Comparison of ENCODE assay signal across 22 cellular contexts in genomic region chr4:139164731-139165130, GRCh38. TPM values are rescaled to one million over a fixed set of nuclear protein-coding genes. Genes with fewer than 3 reads are reported as not detected.
DNase-seq lines count a peak whose midpoint lies in the region; ATAC-seq, FAIRE-seq and TF ChIP-seq lines count a peak whose summit lies in the region.
"Had no signal": no experiment of that assay in that cellular context is flagged by ENCODE, and none has a peak within 500 bp of the region (broad histone marks: within the 10 kb centered on the region; RNA-seq: fewer than 3 reads in every experiment).

No MANE protein-coding gene starts in this region.

- peaks cover 47% of the 10 kb centered on the region for H3K4me1 Mint-ChIP-seq in GM23338

- peaks cover 10% of the 10 kb centered on the region for H3F3A ChIP-seq in GM23338 (replicated peaks; ENCODE audit: low read depth)

- no peak overlapping the region for H3K27ac Mint-ChIP-seq in GM23338
- H3K27ac Mint-ChIP-seq: CD4-positive, alpha-beta T cell had no signal

- H3K14ac ChIP-seq in H1 (ENCODE audit: insufficient read length), result no peak overlapping the region

- peaks cover 90% of the 10 kb centered on the region for H3K79me2 ChIP-seq in GM23338 (replicated peaks; ENCODE audit: insufficient read depth)
- peaks cover 3 to 80% of the 10 kb centered on the region in 2 experiments for H3K79me2 ChIP-seq in H1 (ENCODE audit: control insufficient read depth in 1 of 2, insufficient read depth in 2 of 2, low read length in 2 of 2)
- H3K79me2 ChIP-seq in hepatocyte, result peaks cover 87% of the 10 kb centered on the region

- H3K9me3 ChIP-seq in SK-N-MC (ENCODE audit: low read depth, low read length), result no peaks in the 10 kb centered on the region
- no peaks in the 10 kb centered on the region for H3K9me3 ChIP-seq in H1 (ENCODE audit: insufficient read depth in 2 of 2, low read depth in 1 of 2, low read length in 1 of 2)
- no peaks in the 10 kb centered on the region for H3K9me3 ChIP-seq in hepatocyte (ENCODE audit: low read depth)
- H3K9me3 ChIP-seq: A549, Caco-2 had no signal

- H3K4me2 ChIP-seq in GM23338 (no peak overlapping the region), H1 (ENCODE audit: insufficient read depth in 1 of 2, low read depth in 2 of 2, low read length in 2 of 2) (no peak overlapping the region), hepatocyte (no peak overlapping the region)
- H3K4me2 ChIP-seq: A549 had no signal

- H3K27me3 Mint-ChIP-seq in GM23338 (ENCODE audit: insufficient read depth, low read depth, poor library complexity), result no peaks in the 10 kb centered on the region
- H3K27me3 Mint-ChIP-seq: CD4-positive, alpha-beta T cell had no signal

- WGBS in H1 (ENCODE audit: extremely low coverage in 1 of 2, insufficient coverage in 1 of 2, insufficient read length in 1 of 2, insufficient replicate concordance in 2 of 2, low coverage in 1 of 2, low lambda C conversion rate in 2 of 2, missing lambda C conversion rate in 1 of 2), 2 experiments, result 100% methylated on average over 1 of the region's 1 CpG; no CpG with 5 or more reads in 1 of the 2 experiments
- 81% methylated on average over 1 of the region's 1 CpG for WGBS in hepatocyte (ENCODE audit: low lambda C conversion rate, missing lambda C conversion rate)

- no peak for TF ChIP-seq RAD21 in H1 (IDR thresholded peaks at IDR 0.05 in 1 of 2, conservative IDR thresholded peaks at IDR 0.05 in 1 of 2; ENCODE audit: low read depth in 2 of 2, low read length in 2 of 2)

- CTCF ChIA-PET in H1 (lab: Charles Lee; ENCODE audit: partially characterized antibody), result interaction anchor here (1.5 to 3.7 kb wide), 3 partner anchors 7 to 66 kb away, joined by 3 to 68 read pairs (median 9); no protein-coding TSS in a partner anchor
- CTCF ChIA-PET in GM10248 (lab: Yijun Ruan, JAX), result interaction anchor here (1.3 to 1.8 kb wide), 3 partner anchors 11 to 68 kb away, joined by 3 to 6 read pairs (median 3); no protein-coding TSS in a partner anchor

- TF ChIP-seq POLR2A in H1 (IDR thresholded peaks at IDR 0.05; ENCODE audit: control extremely low read depth in 1 of 2, low read depth in 2 of 2, low read length in 2 of 2), result no peak

- H3K79me1 ChIP-seq in H1 (ENCODE audit: low read depth, low read length), result peaks cover 3% of the 10 kb centered on the region; the same call in 1 of the 2 replicates

- H3K4me3 ChIP-seq in GM23338, result no peak overlapping the region
- no peak overlapping the region for H3K4me3 ChIP-seq in SK-N-MC
- H3K4me3 ChIP-seq in H1 (ENCODE audit: extremely low read depth in 1 of 4, insufficient read depth in 2 of 4, low read depth in 3 of 4, low read length in 4 of 4), result no peak overlapping the region
- no peak overlapping the region for H3K4me3 ChIP-seq in hepatocyte
- H3K4me3 ChIP-seq: A549, GM12878, GM23248 had no signal

- no peaks in the 10 kb centered on the region for H3K9me2 ChIP-seq in GM23338 (ENCODE audit: insufficient read depth)
- no peaks in the 10 kb centered on the region for H3K9me2 ChIP-seq in hepatocyte (replicated peaks; ENCODE audit: insufficient read depth)

- DNase-seq in GM23338 (ENCODE audit: low spot score) (no peak), SK-N-MC (ENCODE audit: low read depth, low spot score) (no peak), H1 (ENCODE audit: low read depth in 1 of 2, low spot score in 2 of 2) (no peak), lung microvascular endothelial cell (ENCODE audit: low read depth in 2 of 2) (peak; percentile 44 to 65), GM10248 (ENCODE audit: extremely low spot score) (no peak), hepatocyte (ENCODE audit: low spot score) (no peak)
- DNase-seq: AML-193; Caco-2; CD4-positive, alpha-beta T cell; DMS153; DMS79 treated with DMSO at 0.1 percent for 48 hours; GF-D8; GM23248; H7; IMR-90; KBM-7 had no signal

- H2BK5ac ChIP-seq in H1 (ENCODE audit: low read depth, low read length), result no peak overlapping the region

- H4K8ac ChIP-seq in H1 (ENCODE audit: extremely low read depth, insufficient read depth, low read length), result no peak overlapping the region

- no peak overlapping the region for H2BK12ac ChIP-seq in H1 (ENCODE audit: low read depth, low read length)

- H3K36me3 ChIP-seq in GM23338 (ENCODE audit: insufficient read depth) (no peaks in the 10 kb centered on the region), SK-N-MC (ENCODE audit: insufficient read depth, low read length) (no peaks in the 10 kb centered on the region), H1 (ENCODE audit: control insufficient read depth in 2 of 4, insufficient read depth in 4 of 4, low read length in 3 of 4) (no peaks in the 10 kb centered on the region), hepatocyte (replicated peaks; ENCODE audit: insufficient read depth, low read depth) (no peaks in the 10 kb centered on the region)

- no peak overlapping the region for H2BK20ac ChIP-seq in H1 (ENCODE audit: low read length)

- H4K5ac ChIP-seq in H1 (ENCODE audit: insufficient read length, low read depth, low read length), result no peak overlapping the region

- peak overlapping the region; percentile 48 for H3K27ac ChIP-seq in GM23338 (ENCODE audit: low read depth)
- H3K27ac ChIP-seq in SK-N-MC, result peak overlapping the region; percentile 49; the same call in 1 of the 2 replicates
- no peak overlapping the region for H3K27ac ChIP-seq in H1 (ENCODE audit: low read depth, low read length)
- no peak overlapping the region for H3K27ac ChIP-seq in hepatocyte
- H3K27ac ChIP-seq: 22Rv1, A549, C4-2B, GM23248 had no signal

- H2BK15ac ChIP-seq in H1 (ENCODE audit: low read length), result no peak overlapping the region

- H3K27me3 ChIP-seq in GM23338 (ENCODE audit: insufficient read depth) (no peaks in the 10 kb centered on the region), H1 (replicated peaks in 1 of 4; ENCODE audit: control insufficient read depth in 3 of 4, extremely low read depth in 1 of 4, insufficient read depth in 3 of 4, low read length in 3 of 4) (no peaks in the 10 kb centered on the region), hepatocyte (no peaks in the 10 kb centered on the region)

- H2AFZ ChIP-seq in GM23338 (no peak overlapping the region), H1 (ENCODE audit: low read length) (no peak overlapping the region), hepatocyte (no peak overlapping the region)
- H2AFZ ChIP-seq: GM23248 had no signal

- no peak for TF ChIP-seq CTCF in GM23338 (conservative IDR thresholded peaks at IDR 0.05; ENCODE audit: low read depth in 2 of 2)
- TF ChIP-seq CTCF in H1 (IDR thresholded peaks at IDR 0.05; ENCODE audit: control extremely low read depth in 1 of 3, insufficient read depth in 1 of 3, low read depth in 1 of 3, low read length in 3 of 3), result no peak
- TF ChIP-seq CTCF in GM10248 (IDR thresholded peaks at IDR 0.05; ENCODE audit: control extremely low read depth, extremely low read depth, low read depth, missing control alignments), result no peak
- TF ChIP-seq CTCF in hepatocyte (IDR thresholded peaks at IDR 0.05; ENCODE audit: poor library complexity), result no peak

- ATAC-seq in GM23338 (no peak), HG02938 (IDR thresholded peaks at IDR 0.05; ENCODE audit: unreplicated experiment) (no peak)
- ATAC-seq: A549, GM12878 had no signal

- no peaks in the 10 kb centered on the region for H3K23me2 ChIP-seq in H1 (ENCODE audit: low read depth, low read length)

- no peak overlapping the region for H3K56ac ChIP-seq in H1 (replicated peaks; ENCODE audit: insufficient read length, low read depth, low read length)

- H4K91ac ChIP-seq in H1 (replicated peaks; ENCODE audit: insufficient read length, low read length), result no peak overlapping the region

- no peak for FAIRE-seq in H1 (lab: Jason Lieb, UNC)
- FAIRE-seq: A549, D721Med, GM12878 had no signal

- no peak overlapping the region for H3K23ac ChIP-seq in H1 (ENCODE audit: insufficient read length)

- H2AK5ac ChIP-seq in H1 (ENCODE audit: low read depth, low read length), result no peak overlapping the region

- no peak overlapping the region for H3K4me3 Mint-ChIP-seq in GM23338
- H3K4me3 Mint-ChIP-seq: CD4-positive, alpha-beta T cell had no signal

- H3K4ac ChIP-seq in H1 (replicated peaks; ENCODE audit: insufficient read length, low read depth, low read length), result no peak overlapping the region

- H3K36me3 Mint-ChIP-seq in GM23338 (ENCODE audit: low read depth), result peaks cover 3% of the 10 kb centered on the region; the same call in 1 of the 3 replicates

- H2BK120ac ChIP-seq in H1 (replicated peaks; ENCODE audit: low read depth, low read length), result peak overlapping the region; percentile 72

- H3K4me1 ChIP-seq in GM23338 (ENCODE audit: insufficient read depth) (peaks cover 51% of the 10 kb centered on the region), H1 (replicated peaks in 1 of 4; ENCODE audit: control insufficient read depth in 3 of 4, insufficient read depth in 4 of 4, low read length in 3 of 4) (peaks cover 6 to 11% (median 8%) of the 10 kb centered on the region in 4 experiments; a peak in 6 of 7 replicates), hepatocyte (ENCODE audit: insufficient read depth) (no peaks in the 10 kb centered on the region)

- H3K18ac ChIP-seq in H1 (ENCODE audit: extremely low read depth, low read length), result no peak overlapping the region

- POLR2A ChIA-PET in H1 (lab: Charles Lee; ENCODE audit: partially characterized antibody) (interaction anchor here (0.8 to 2.0 kb wide), 3 partner anchors 11 to 64 kb away, joined by 3 to 6 read pairs (median 4); no protein-coding TSS in a partner anchor), GM10248 (lab: Yijun Ruan, JAX) (no interaction called here)

- no peaks in the 10 kb centered on the region for H3K9me3 Mint-ChIP-seq in GM23338
- H3K9me3 Mint-ChIP-seq: CD4-positive, alpha-beta T cell had no signal

- no peaks in the 10 kb centered on the region for H4K20me1 ChIP-seq in GM23338 (replicated peaks; ENCODE audit: insufficient read depth)
- H4K20me1 ChIP-seq in H1 (replicated peaks in 1 of 2; ENCODE audit: control insufficient read depth in 1 of 2, insufficient read depth in 2 of 2, low read length in 2 of 2), result no peaks in the 10 kb centered on the region
- H4K20me1 ChIP-seq in hepatocyte (ENCODE audit: insufficient read depth, poor library complexity, severe bottlenecking), result peaks cover 13% of the 10 kb centered on the region

- TF ChIP-seq EP300 in H1 (IDR thresholded peaks at IDR 0.05; ENCODE audit: borderline replicate concordance in 1 of 2, low read depth in 2 of 2, low read length in 2 of 2), result no peak

- H3K9ac ChIP-seq in SK-N-MC (ENCODE audit: insufficient read length) (no peak overlapping the region), H1 (replicated peaks in 1 of 4; ENCODE audit: extremely low read depth in 1 of 4, low read depth in 3 of 4, low read length in 3 of 4) (no peak overlapping the region)
- H3K9ac ChIP-seq: GM23248 had no signal

RNA-seq across cellular contexts. Expression of gene ELF2, which starts 12.3 kb away (rescaled TPM):
- total RNA-seq in GM23338 (2014; rRNA removed; shearing (Covaris generic)), result 35.2 and 48.8 TPM in 2 replicates
- polyA plus RNA-seq in GM23338 (2016; fragmentation: Nextera tagmentation; extraction: Ambion mirVana) (33.2 and 38.2 TPM in 2 replicates), H1 (2011; rRNA removed) (12.2 and 21.1 TPM in 2 replicates), hepatocyte (23.8 and 33.1 TPM in 2 replicates)
- total RNA-seq in H1 (2021; fragmentation: NEBNext Ultra II Directional; extraction: Animal tissue kit (Norgen Biotek cat#: 25700)), result 44.3 and 45.6 TPM in 2 replicates
- polyA plus RNA-seq in H1 (2011; cell fraction: cytosol; rRNA removed), result 24.7 TPM
- polyA plus RNA-seq in H1 (2011; cell fraction: nucleus; rRNA removed), result 30.5 TPM
- 26.0 to 31.4 TPM (median 27.7 TPM) in 4 replicates for polyA plus RNA-seq in H1 (2012, experiment 1 of 2)
- 2.5 TPM for polyA plus RNA-seq in H1 (2012, experiment 2 of 2)
- polyA plus RNA-seq in H1 (2013, experiment 1 of 2), result 26.0 TPM
- polyA plus RNA-seq in H1 (2013, experiment 2 of 2), result 23.3 TPM
- polyA minus RNA-seq in H1 (2011; rRNA and poly(A)+ RNA removed), result 54.2 and 78.1 TPM in 2 replicates
- polyA minus RNA-seq in H1 (2011; cell fraction: cytosol; rRNA and poly(A)+ RNA removed), result 28.9 TPM
- polyA minus RNA-seq in H1 (2011; cell fraction: nucleus; rRNA and poly(A)+ RNA removed), result 70.3 TPM
- total RNA-seq in lung microvascular endothelial cell (33.3 and 45.0 TPM in 2 replicates), hepatocyte (42.5 and 46.9 TPM in 2 replicates)

Comparison
In these comparisons a context has a peak if more than half of its experiments do, and no peak if none do; other contexts are left out.
1. DNase-seq: peak in lung microvascular endothelial cell (2 of 2); none in GM23338 (single experiment), SK-N-MC (single experiment), H1 (0 of 2), GM10248 (single experiment) and hepatocyte (single experiment).
2. H3K27ac ChIP-seq: peak in GM23338 (single experiment) and SK-N-MC (single experiment); none in H1 (single experiment) and hepatocyte (single experiment).